In the genomic region with DNA sequence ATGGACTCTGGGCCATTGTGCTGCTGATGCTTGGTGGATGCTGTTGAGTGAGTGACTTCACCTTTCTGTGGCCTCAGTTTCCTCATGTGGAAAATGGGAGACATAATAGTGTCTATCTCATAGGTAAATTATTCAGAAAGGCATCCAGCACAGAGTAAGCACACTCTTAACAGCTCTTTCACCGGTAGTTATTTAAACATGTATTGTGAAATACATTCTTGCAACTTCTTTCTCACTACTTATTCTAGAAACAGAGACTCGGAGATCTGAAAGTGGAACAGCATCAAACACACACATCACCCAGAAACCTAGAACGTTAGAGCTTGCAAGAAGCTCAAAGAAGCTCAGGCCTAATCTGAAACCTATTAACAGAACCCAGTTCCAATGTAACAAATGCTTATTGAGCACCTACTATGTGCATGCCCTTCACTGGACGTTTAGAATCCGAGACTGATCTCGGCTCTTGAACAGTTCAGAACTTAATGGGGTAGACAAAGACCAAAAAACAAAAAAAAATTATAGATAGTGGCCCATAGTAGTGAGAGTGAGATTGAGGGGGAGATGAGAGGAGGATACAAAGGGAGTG, we compare ENCODE assay signal across 15 cellular contexts.
"Had no signal": no experiment of that assay in that cellular context is flagged by ENCODE, and none has a peak within 500 bp of the region (broad histone marks: within the 10 kb centered on the region; RNA-seq: fewer than 3 reads in every experiment).

No MANE protein-coding gene starts in this region.

- H3K36me3 ChIP-seq: brain microvascular endothelial cell, prostate gland had no signal

- ATAC-seq: natural killer cell treated with Interleukin-12 subunit alpha and Interleukin-12 subunit beta and Interleukin-15 and Interleukin-18, amount 100 ng/mL, for 72 hours; stimulated activated naive CD8-positive, alpha-beta T cell treated with anti-CD3 and anti-CD28 coated beads, Interleukin-15, Interleukin-2, amounts not matched to agents 100 U/mL and 50 U/mL, for 24 hours had no signal

- H3K4me3 Mint-ChIP-seq: natural killer cell treated with Interleukin-12 subunit alpha and Interleukin-12 subunit beta and Interleukin-15 and Interleukin-18, amount 100 ng/mL, for 72 hours had no signal

- H3K9me3 ChIP-seq: left ventricle myocardium inferior, prostate gland, sigmoid colon, testis had no signal

- DNase-seq: activated CD4-positive, alpha-beta T cell treated with anti-CD3 and anti-CD28 coated beads, Interleukin-2, amount 50 U/mL, for 48 hours; activated naive CD4-positive, alpha-beta T cell treated with anti-CD3 and anti-CD28 coated beads, Interleukin-2, amount 50 U/mL, for 16 hours; amniotic stem cell; brain microvascular endothelial cell; effector memory CD4-positive, alpha-beta T cell; left ventricle myocardium inferior; mesenchymal stem cell; sigmoid colon; stimulated activated CD4-positive, alpha-beta T cell treated with anti-CD3 and anti-CD28 coated beads, Interleukin-12 subunit alpha, Interleukin-12 subunit beta, amount 100 ng/mL, for 4 hours; stimulated activated CD4-positive, alpha-beta T cell treated with anti-CD3 and anti-CD28 coated beads, Interleukin-2, amount 100 ng/mL, for 48 hours; stimulated activated naive CD8-positive, alpha-beta T cell treated with anti-CD3 and anti-CD28 coated beads, Interleukin-15, Interleukin-2, amounts not matched to agents 100 U/mL and 50 U/mL, for 24 hours; testis had no signal

- H3K9me3 Mint-ChIP-seq: natural killer cell treated with Interleukin-12 subunit alpha and Interleukin-12 subunit beta and Interleukin-15 and Interleukin-18, amount 100 ng/mL, for 72 hours had no signal

- H3K27me3 ChIP-seq: brain microvascular endothelial cell, hepatocyte, sigmoid colon, testis had no signal

- H3K27ac ChIP-seq: brain microvascular endothelial cell, hepatocyte, left ventricle myocardium inferior, prostate gland, sigmoid colon, testis had no signal

- H3K27me3 Mint-ChIP-seq: natural killer cell treated with Interleukin-12 subunit alpha and Interleukin-12 subunit beta and Interleukin-15 and Interleukin-18, amount 100 ng/mL, for 72 hours had no signal

- H3K4me3 ChIP-seq: hepatocyte, left ventricle myocardium inferior, prostate gland, sigmoid colon, testis had no signal
